In genomic region chr17:57915980-57916757, GRCh38 we compare ENCODE assay signal across 8 cellular contexts. TPM values are rescaled to one million over a fixed set of nuclear protein-coding genes. Genes with fewer than 3 reads are reported as not detected.
A peak's percentile ranks its signal among the peaks of the same experiment; 100 is the strongest.
DNase-seq lines count a peak whose midpoint lies in the region; ATAC-seq and TF ChIP-seq lines count a peak whose summit lies in the region.
"Had no signal": no experiment of that assay in that cellular context is flagged by ENCODE, and none has a peak within 500 bp of the region (broad histone marks: within the 10 kb centered on the region; RNA-seq: fewer than 3 reads in every experiment).

No MANE protein-coding gene starts in this region.

- ATAC-seq in HG03354 (IDR thresholded peaks at IDR 0.05; ENCODE audit: poor library complexity, severe bottlenecking, unreplicated experiment): no peak
- ATAC-seq: K562 had no signal

- TF ChIP-seq CTCF in suprapubic skin (IDR thresholded peaks at IDR 0.05): no peak

- TF ChIP-seq POLR2A in suprapubic skin (IDR thresholded peaks at IDR 0.05): no peak

- TF ChIP-seq EP300 in suprapubic skin (IDR thresholded peaks at IDR 0.05): no peak

- WGBS in suprapubic skin: 71% methylated on average over 19 of the region's 19 CpGs

- H3K36me3 ChIP-seq in suprapubic skin: no peaks in the 10 kb centered on the region

- no peak overlapping the region for H3K4me3 ChIP-seq in suprapubic skin
- H3K4me3 ChIP-seq: K562 had no signal

- DNase-seq in NCI-H1417 (lab: John Stamatoyannopoulos, UW): peak; percentile 47 to 97 (median 93)
- peak; percentile 42 for DNase-seq in SHP77 treated with DMSO at 0.1 percent for 48 hours (lab: John Stamatoyannopoulos, UW)
- DNase-seq in iPS-NIHi7 (ENCODE audit: extremely low spot score): peak; percentile 59
- DNase-seq in suprapubic skin (ENCODE audit: low spot score in 2 of 2): no peak
- DNase-seq in stimulated activated CD4-positive, alpha-beta T cell treated with anti-CD3 and anti-CD28 coated beads, Interleukin-15, amount 100 ng/mL, for 24 hours: no peak
- DNase-seq in RPMI8226: no peak

- H3K27ac ChIP-seq in suprapubic skin: peak overlapping the region; percentile 54

- no peaks in the 10 kb centered on the region for H3K27me3 ChIP-seq in suprapubic skin

- no peaks in the 10 kb centered on the region for H3K9me3 ChIP-seq in suprapubic skin

- H3K4me1 ChIP-seq in suprapubic skin: peaks cover 83% of the 10 kb centered on the region

RNA-seq across cellular contexts. Expression of gene CUEDC1, which starts 39.0 kb away (rescaled TPM):
- 10 to 100 TPM in 2 of 4 donors, 1 to 10 TPM in 2; 5.1 to 34.2 (median 12.8) TPM for total RNA-seq in suprapubic skin

Comparison
In these comparisons a context has a peak if more than half of its experiments do, and no peak if none do; other contexts are left out.
1. DNase-seq: peak in NCI-H1417 (3 of 3), SHP77 treated with DMSO at 0.1 percent for 48 hours (single experiment) and iPS-NIHi7 (single experiment); none in suprapubic skin (0 of 2), stimulated activated CD4-positive, alpha-beta T cell treated with anti-CD3 and anti-CD28 coated beads, Interleukin-15, amount 100 ng/mL, for 24 hours (single experiment) and RPMI8226 (single experiment).